ENCODE assay signal across 1 cellular context in genomic region chr6:110859335-110859792, GRCh38.
TF ChIP-seq lines count a peak whose summit lies in the region.

No MANE protein-coding gene starts in this region.

TF ChIP-seq in SK-N-SH, 30 proteins besides CTCF, POLR2A, EP300 and RAD21 (continued from another document):
- no peak for TF ChIP-seq ZBTB33 (IDR thresholded peaks at IDR 0.05; ENCODE audit: borderline replicate concordance, low read depth)
